ENCODE assay signal across 8 cellular contexts in the genomic region with DNA sequence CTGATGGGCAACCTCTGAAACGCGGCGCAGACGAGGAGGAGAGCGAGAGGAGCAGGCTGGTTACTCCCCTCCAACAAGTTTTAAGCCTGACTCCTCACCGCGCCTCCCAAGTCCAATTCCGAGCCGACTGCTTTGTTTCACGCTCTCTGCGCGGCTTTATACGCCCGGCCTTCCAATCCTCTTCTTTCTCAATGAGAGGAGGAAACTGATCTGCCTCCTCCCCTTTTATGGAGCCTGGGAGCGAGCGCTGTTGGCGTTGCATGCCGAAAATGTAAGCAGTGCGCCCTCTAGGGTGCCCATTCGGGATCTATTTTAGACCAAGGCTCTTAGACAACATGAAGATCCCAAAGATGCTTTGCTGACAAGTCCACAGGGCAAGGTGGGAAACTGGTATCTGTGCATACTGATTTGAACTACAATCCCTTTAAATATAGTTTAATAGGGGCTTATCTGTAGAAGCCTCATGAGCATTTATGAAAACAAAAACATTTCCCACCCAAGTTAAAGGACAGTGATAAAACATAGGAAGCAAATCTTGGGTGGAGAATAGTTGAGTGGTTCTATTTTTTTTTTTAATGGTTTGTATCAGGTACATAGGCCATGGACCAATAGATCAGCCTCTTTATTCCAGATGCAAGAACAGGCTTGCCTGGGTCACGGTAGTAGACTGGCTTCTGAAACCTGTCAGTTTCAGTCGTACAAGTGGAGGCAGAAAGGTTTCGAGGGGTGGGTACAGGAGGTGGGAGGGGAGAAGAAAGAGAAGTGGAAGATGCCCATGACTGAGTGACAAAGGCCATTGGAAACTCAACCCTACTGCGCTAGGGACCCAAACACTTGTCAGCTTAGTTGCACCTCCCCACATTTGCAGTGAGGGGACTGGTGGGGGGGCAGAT.
DNase-seq lines count a peak whose midpoint lies in the region; ATAC-seq and TF ChIP-seq lines count a peak whose summit lies in the region.

A gene with protein sequence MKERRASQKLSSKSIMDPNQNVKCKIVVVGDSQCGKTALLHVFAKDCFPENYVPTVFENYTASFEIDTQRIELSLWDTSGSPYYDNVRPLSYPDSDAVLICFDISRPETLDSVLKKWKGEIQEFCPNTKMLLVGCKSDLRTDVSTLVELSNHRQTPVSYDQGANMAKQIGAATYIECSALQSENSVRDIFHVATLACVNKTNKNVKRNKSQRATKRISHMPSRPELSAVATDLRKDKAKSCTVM (minus strand): TSS at position 131 of the 893 bp plus-strand sequence. CDS start 250 bp downstream, outside the sequence.

- no peaks in the 10 kb centered on the region for H4K20me1 ChIP-seq in OCI-LY1 (ENCODE audit: insufficient read depth, low read length)

- TF ChIP-seq CTCF in OCI-LY1 (IDR thresholded peaks at IDR 0.05; ENCODE audit: low read length): peak; percentile 69
- peak; percentile 84 for TF ChIP-seq CTCF in astrocyte of the cerebellum (IDR thresholded peaks at IDR 0.05; ENCODE audit: low read depth, low read length, missing control alignments)

- DNase-seq in HuH-7.5 (ENCODE audit: low spot score) (peak; percentile 88), astrocyte of the cerebellum (ENCODE audit: low read depth) (peak; percentile 99), hepatic stellate cell (ENCODE audit: low spot score) (peak; percentile 90), retina (peak; percentile 92)
- no peak for DNase-seq in central memory CD4-positive, alpha-beta T cell

- peak within 1 kb of the TSS; percentile 91 for H3K9ac ChIP-seq in ES-I3 (ENCODE audit: low read depth, low read length)
- no peak within 1 kb of the TSS for H3K9ac ChIP-seq in OCI-LY1 (ENCODE audit: low read length)

- H3K27me3 ChIP-seq in OCI-LY1 (ENCODE audit: insufficient read depth, low read length): no peaks in the 10 kb centered on the region

- in situ Hi-C loops in astrocyte of the cerebellum (cut with HindIII; ENCODE audit: low sequenced_read_pairs): no loop called here

- peaks cover 21% of the 10 kb centered on the region for H3K4me1 ChIP-seq in ES-I3 (ENCODE audit: insufficient read depth, low read length)
- H3K4me1 ChIP-seq in OCI-LY1 (ENCODE audit: insufficient read depth, low read length, severe bottlenecking): no peaks in the 10 kb centered on the region

- H3K79me2 ChIP-seq in OCI-LY1 (ENCODE audit: insufficient read depth, low read length): no peaks in the 10 kb centered on the region

- H3K36me3 ChIP-seq in ES-I3 (ENCODE audit: insufficient read depth, low read length) (peaks cover 12% of the 10 kb centered on the region; the same call in 1 of the 2 replicates), OCI-LY1 (ENCODE audit: insufficient read depth, low read length) (no peaks in the 10 kb centered on the region)

- no peak within 1 kb of the TSS for H3K4me2 ChIP-seq in OCI-LY1 (ENCODE audit: low read length)

- H3K27ac ChIP-seq in OCI-LY1 (ENCODE audit: low read depth, low read length, poor library complexity, severe bottlenecking): no peak within 1 kb of the TSS

- no peaks in the 10 kb centered on the region for H3K9me2 ChIP-seq in OCI-LY1 (ENCODE audit: low read depth, low read length)

- H3K4me3 ChIP-seq in OCI-LY1 (ENCODE audit: low read depth, low read length, poor library complexity, severe bottlenecking): no peak within 1 kb of the TSS
- H3K4me3 ChIP-seq in astrocyte of the cerebellum (ENCODE audit: low read depth, low read length): peak within 1 kb of the TSS; percentile 64

- H3F3A ChIP-seq in OCI-LY1 (ENCODE audit: insufficient read depth, low read length): no peaks in the 10 kb centered on the region

- H3K9me3 ChIP-seq in ES-I3 (ENCODE audit: control insufficient read depth, insufficient read depth, low read length): no peaks in the 10 kb centered on the region
- no peaks in the 10 kb centered on the region for H3K9me3 ChIP-seq in OCI-LY1 (ENCODE audit: low read length)

- H2AFZ ChIP-seq in OCI-LY1 (ENCODE audit: low read length): no peak within 1 kb of the TSS

- peak; percentile 85 for ATAC-seq in GM21529 (IDR thresholded peaks at IDR 0.05; ENCODE audit: unreplicated experiment)
